In the genomic region with DNA sequence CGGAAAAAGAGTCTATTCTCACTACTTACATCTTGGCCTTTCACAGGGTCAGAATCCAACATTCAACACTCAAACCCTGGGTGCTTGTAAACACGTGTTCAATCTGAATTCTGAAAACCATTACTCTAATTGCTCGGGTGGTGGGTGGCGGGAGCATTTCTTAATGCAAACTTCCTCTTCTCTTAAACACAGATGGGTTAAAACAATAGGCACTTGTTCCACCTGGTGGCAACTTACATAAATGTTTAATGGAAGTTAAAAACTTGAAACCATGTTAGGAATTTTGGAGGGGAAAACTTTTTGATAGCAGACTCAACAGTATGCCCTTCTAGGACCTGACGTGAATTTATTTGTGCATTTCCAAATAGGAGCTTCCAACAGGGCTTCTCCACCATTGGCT, we compare ENCODE assay signal across 9 cellular contexts. TPM values are rescaled to one million over a fixed set of nuclear protein-coding genes. Genes with fewer than 3 reads are reported as not detected.
DNase-seq lines count a peak whose midpoint lies in the region; ATAC-seq, FAIRE-seq and TF ChIP-seq lines count a peak whose summit lies in the region.
"Had no signal": no experiment of that assay in that cellular context is flagged by ENCODE, and none has a peak within 500 bp of the region (broad histone marks: within the 10 kb centered on the region; RNA-seq: fewer than 3 reads in every experiment).

No MANE protein-coding gene starts in this region.

- dilution Hi-C loops in endothelial cell of umbilical vein (cut with MboI; ENCODE audit: extremely low pct_ligation_motif_present, low sequenced_read_pairs), result no loop called here

- TF ChIP-seq CTCF in GM13976 (IDR thresholded peaks at IDR 0.05; ENCODE audit: borderline replicate concordance, control extremely low read depth, extremely low read depth, insufficient read depth, missing control alignments) (peak; percentile 14), endothelial cell of umbilical vein (IDR thresholded peaks at IDR 0.05; ENCODE audit: extremely low read depth in 1 of 2, insufficient read depth in 1 of 2, low read depth in 1 of 2, low read length in 2 of 2) (no peak)

- peak; percentile 55 for DNase-seq in GM13976 (ENCODE audit: low spot score)
- peak; percentile 80 for DNase-seq in RPMI8226
- DNase-seq in endothelial cell of umbilical vein (ENCODE audit: low read depth, low spot score), result peak; percentile 34
- DNase-seq in erythroblast (lab: John Stamatoyannopoulos, UW), result no peak
- DNase-seq in G401 (ENCODE audit: low spot score), result no peak
- no peak for DNase-seq in NCI-H524 treated with DMSO at 0.1 percent for 48 hours (lab: John Stamatoyannopoulos, UW)

- H3K9ac ChIP-seq in endothelial cell of umbilical vein (replicated peaks; ENCODE audit: extremely low read depth, insufficient read depth, low read length), result no peak overlapping the region

- no peaks in the 10 kb centered on the region for H3K9me1 ChIP-seq in endothelial cell of umbilical vein (replicated peaks; ENCODE audit: control insufficient read depth, extremely low read depth, insufficient read depth, low read length)

- CTCF ChIA-PET in endothelial cell of umbilical vein (lab: Charles Lee), result interaction anchor here (1.0 to 8.9 kb wide), 20 partner anchors 13 to 400 kb away, joined by 3 to 489 read pairs (median 7); partner anchors contain the start of gene UBE2Q1

- intact Hi-C loops in endothelial cell of umbilical vein (cut with micrococcal nuclease), result loop anchor here (2.0 to 10.0 kb wide), 3 partner anchors 74 to 284 kb away; partner anchors contain the start of genes IL6R and TPM3

- POLR2A ChIA-PET in endothelial cell of umbilical vein (lab: Charles Lee), result interaction anchor here (2.3 kb wide), 1 partner anchor 68 kb away, joined by 8 read pairs; no protein-coding TSS in a partner anchor

- H3K4me1 ChIP-seq in ACC112 (ENCODE audit: control insufficient read depth, insufficient read depth, low read length, unreplicated experiment), result peaks cover 13% of the 10 kb centered on the region
- H3K4me1 ChIP-seq in endothelial cell of umbilical vein (ENCODE audit: control insufficient read depth, extremely low read depth, insufficient read depth, low read length), result peaks cover 23% of the 10 kb centered on the region

- H3K36me3 ChIP-seq in ACC112 (ENCODE audit: insufficient read depth, low read length), result no peaks in the 10 kb centered on the region
- H3K36me3 ChIP-seq in endothelial cell of umbilical vein (ENCODE audit: control insufficient read depth in 2 of 2, extremely low read depth in 1 of 2, insufficient read depth in 2 of 2, low read length in 2 of 2), result peaks cover 10 to 12% of the 10 kb centered on the region in 2 experiments

- no peak overlapping the region for H3K4me3 ChIP-seq in ACC112 (ENCODE audit: low read depth, low read length)
- H3K4me3 ChIP-seq in endothelial cell of umbilical vein (replicated peaks in 1 of 3; ENCODE audit: insufficient read depth in 1 of 3, low read depth in 1 of 3, low read length in 3 of 3), result no peak overlapping the region

- H3K27ac ChIP-seq in ACC112 (ENCODE audit: low read depth, low read length) (no peak overlapping the region), endothelial cell of umbilical vein (ENCODE audit: insufficient read depth, low read depth, low read length) (no peak overlapping the region)

- no TSS peak for BruUV-seq in endothelial cell of umbilical vein (replicated peaks; lab: Mats Ljungman, UMichigan)

- no peak for ATAC-seq in GM21515 (IDR thresholded peaks at IDR 0.05; ENCODE audit: unreplicated experiment)
- ATAC-seq: esophagus mucosa had no signal

- H3K27me3 ChIP-seq in ACC112 (ENCODE audit: insufficient read depth, low read length) (no peaks in the 10 kb centered on the region), endothelial cell of umbilical vein (ENCODE audit: control insufficient read depth in 2 of 2, insufficient read depth in 2 of 2, low read length in 2 of 2) (no peaks in the 10 kb centered on the region)

- no peaks in the 10 kb centered on the region for H4K20me1 ChIP-seq in endothelial cell of umbilical vein (replicated peaks; ENCODE audit: control insufficient read depth, extremely low read depth, insufficient read depth, low read length)

- in situ Hi-C loops in GM13976 (cut with MboI; ENCODE audit: low sequenced_read_pairs, unreplicated experiment) (no loop called here), G401 (cut with HindIII; ENCODE audit: low sequenced_read_pairs) (no loop called here)

- no peak overlapping the region for H3K4me2 ChIP-seq in endothelial cell of umbilical vein (ENCODE audit: insufficient read depth, low read length)

- TF ChIP-seq POLR2A in endothelial cell of umbilical vein (IDR thresholded peaks at IDR 0.05; ENCODE audit: low read depth, low read length) (no peak), erythroblast (IDR thresholded peaks at IDR 0.05; ENCODE audit: low read length) (no peak)

- H3K79me2 ChIP-seq in ACC112 (ENCODE audit: control insufficient read depth, insufficient read depth, low read length, unreplicated experiment) (no peaks in the 10 kb centered on the region), endothelial cell of umbilical vein (ENCODE audit: control insufficient read depth, insufficient read depth, low read length) (peaks cover 4% of the 10 kb centered on the region)

- no peak for FAIRE-seq in endothelial cell of umbilical vein (lab: Jason Lieb, UNC)

- peak overlapping the region; percentile 32 for H2AFZ ChIP-seq in ACC112 (ENCODE audit: low read length, unreplicated experiment)
- H2AFZ ChIP-seq in endothelial cell of umbilical vein (ENCODE audit: low read depth, low read length), result no peak overlapping the region

- H3K9me3 ChIP-seq in endothelial cell of umbilical vein (replicated peaks; ENCODE audit: control insufficient read depth, insufficient read depth, low read length), result no peaks in the 10 kb centered on the region

TF ChIP-seq in endothelial cell of umbilical vein, 7 proteins besides CTCF, POLR2A, EP300 and RAD21:
- TF ChIP-seq FOS (IDR thresholded peaks at IDR 0.05; ENCODE audit: borderline replicate concordance, insufficient read depth, low read length), result no peak
- no peak for TF ChIP-seq EZH2 (IDR thresholded peaks at IDR 0.05; ENCODE audit: borderline replicate concordance, low read depth, low read length, severe bottlenecking)
- no peak for TF ChIP-seq MYC (IDR thresholded peaks at IDR 0.05; ENCODE audit: low read depth, low read length)
- no peak for TF ChIP-seq JUN (IDR thresholded peaks at IDR 0.05; ENCODE audit: borderline replicate concordance, insufficient read depth, insufficient read length, low read depth)
- TF ChIP-seq POLR2AphosphoS5 (IDR thresholded peaks at IDR 0.05; ENCODE audit: insufficient read depth, low read depth, low read length), result no peak
- TF ChIP-seq MAX (IDR thresholded peaks at IDR 0.05; ENCODE audit: insufficient read depth, insufficient read length), result no peak
- no peak for TF ChIP-seq GATA2 (IDR thresholded peaks at IDR 0.05; ENCODE audit: insufficient read depth, insufficient read length, low read depth, low read length)
TF ChIP-seq in endothelial cell of umbilical vein: peak in this region for 0.

RNA-seq across cellular contexts. Expression of gene TDRD10, which starts 23.4 kb away (rescaled TPM):
- total RNA-seq in endothelial cell of umbilical vein, result 3.9 and 6.1 TPM in 2 replicates
- 8.6 and 9.1 TPM in 2 replicates for polyA plus RNA-seq in endothelial cell of umbilical vein
- polyA plus RNA-seq in endothelial cell of umbilical vein (2011; cell fraction: cytosol; rRNA removed), result 4.1 and 5.6 TPM in 2 replicates
- polyA plus RNA-seq in endothelial cell of umbilical vein (2011; cell fraction: nucleus; rRNA removed), result 38.4 and 42.2 TPM in 2 replicates
- 3.0 TPM in 2 replicates for polyA plus RNA-seq in endothelial cell of umbilical vein (2012)
- 4.4 and 7.1 TPM in 2 replicates for polyA minus RNA-seq in endothelial cell of umbilical vein
- polyA minus RNA-seq in endothelial cell of umbilical vein (2011; cell fraction: cytosol; rRNA and poly(A)+ RNA removed), result not detected
- 7.3 and 8.2 TPM in 2 replicates for polyA minus RNA-seq in endothelial cell of umbilical vein (2011; cell fraction: nucleus; rRNA and poly(A)+ RNA removed)
- total RNA-seq in G401 (2014; rRNA removed; shearing (Covaris generic)), result 0.17 TPM in 1 of 2 replicates, not detected in the other

RNA-seq across cellular contexts. Expression of gene SHE, which starts 23.6 kb away (rescaled TPM):
- 43.4 and 52.7 TPM in 2 replicates for total RNA-seq in endothelial cell of umbilical vein
- polyA plus RNA-seq in endothelial cell of umbilical vein, result 30.1 and 30.4 TPM in 2 replicates
- polyA plus RNA-seq in endothelial cell of umbilical vein (2011; cell fraction: cytosol; rRNA removed), result 27.9 and 28.0 TPM in 2 replicates
- polyA plus RNA-seq in endothelial cell of umbilical vein (2011; cell fraction: nucleus; rRNA removed), result 39.9 and 41.9 TPM in 2 replicates
- polyA plus RNA-seq in endothelial cell of umbilical vein (2012), result 25.6 and 28.4 TPM in 2 replicates
- 38.2 and 41.5 TPM in 2 replicates for polyA minus RNA-seq in endothelial cell of umbilical vein
- polyA minus RNA-seq in endothelial cell of umbilical vein (2011; cell fraction: cytosol; rRNA and poly(A)+ RNA removed), result not detected
- 19.3 and 26.1 TPM in 2 replicates for polyA minus RNA-seq in endothelial cell of umbilical vein (2011; cell fraction: nucleus; rRNA and poly(A)+ RNA removed)
- total RNA-seq in G401 (2014; rRNA removed; shearing (Covaris generic)), result not detected in 2 replicates

Comparison
In these comparisons a context has a peak if more than half of its experiments do, and no peak if none do; other contexts are left out.
1. DNase-seq: peak in GM13976 (single experiment), RPMI8226 (single experiment) and endothelial cell of umbilical vein (single experiment); none in erythroblast (0 of 2), G401 (single experiment) and NCI-H524 treated with DMSO at 0.1 percent for 48 hours (single experiment).
2. RNA of gene SHE, which starts 23.6 kb away (total RNA-seq): 43.4 to 52.7 TPM in endothelial cell of umbilical vein; not detected in G401; every median in the first group is over 10 times any median in the second.